ENCODE assay signal across 29 cellular contexts in genomic region chr4:52661966-52662705, GRCh38. TPM values are rescaled to one million over a fixed set of nuclear protein-coding genes. Genes with fewer than 3 reads are reported as not detected.
DNase-seq lines count a peak whose midpoint lies in the region; FAIRE-seq and TF ChIP-seq lines count a peak whose summit lies in the region.
"Had no signal": no experiment of that assay in that cellular context is flagged by ENCODE, and none has a peak within 500 bp of the region (broad histone marks: within the 10 kb centered on the region; RNA-seq: fewer than 3 reads in every experiment).

No MANE protein-coding gene starts in this region.

- H3K4me3 ChIP-seq in AG10803 (ENCODE audit: low read length) = no peak overlapping the region
- no peak overlapping the region for H3K4me3 ChIP-seq in bronchial epithelial cell (ENCODE audit: low read depth, low read length)
- no peak overlapping the region for H3K4me3 ChIP-seq in hepatocyte
- no peak overlapping the region for H3K4me3 ChIP-seq in Peyer's patch
- H3K4me3 ChIP-seq: BLaER1, left lung, SJCRH30, suprapubic skin had no signal

- H4K20me1 ChIP-seq in hepatocyte (ENCODE audit: insufficient read depth, poor library complexity, severe bottlenecking) = no peaks in the 10 kb centered on the region
- H4K20me1 ChIP-seq: BLaER1 had no signal

- no peak overlapping the region for H2AFZ ChIP-seq in hepatocyte

- no peak for TF ChIP-seq POLR2A in Peyer's patch (IDR thresholded peaks at IDR 0.05)

- DNase-seq in AG10803 (ENCODE audit: low read depth) (peak; percentile 35), EH (ENCODE audit: low read depth) (peak; percentile 13), bronchial epithelial cell (ENCODE audit: low read depth) (peak; percentile 74), hepatocyte (ENCODE audit: low spot score) (no peak), Peyer's patch (no peak), Calu3 (no peak)
- DNase-seq in NK-92 treated with Interleukin-12 subunit alpha and Interleukin-12 subunit beta, amount 100 ng/mL, for 24 hours (lab: John Stamatoyannopoulos, UW) = no peak
- DNase-seq in activated naive CD4-positive, alpha-beta T cell treated with Interleukin-2 at 50 U/mL for 16 hours = no peak
- DNase-seq: activated CD4-positive, alpha-beta T cell treated with anti-CD3 and anti-CD28 coated beads, Interleukin-2, amount 10 ng/mL, durations not matched to agents 7 days and 5 days; activated effector memory CD4-positive, alpha-beta T cell treated with anti-CD3 and anti-CD28 coated beads, Interleukin-2, amount 50 U/mL, for 16 hours; activated naive CD8-positive, alpha-beta T cell treated with anti-CD3 and anti-CD28 coated beads for 36 hours; aorta; DND-41; GOT3; left lung; midbrain; naive thymus-derived CD4-positive, alpha-beta T cell; NCI-H1092 treated with DMSO at 0.1 percent for 48 hours; NCI-H1694 treated with DMSO at 0.1 percent for 48 hours; NCI-H446 treated with DMSO at 0.1 percent for 48 hours; NCI-H774; SJCRH30; stimulated activated CD4-positive, alpha-beta T cell treated with anti-CD3 and anti-CD28 coated beads, Interleukin-1b, Interleukin-23, amount 100 ng/mL, for 48 hours; stimulated activated naive CD4-positive, alpha-beta T cell treated with Interleukin-2 at 50 U/mL for 16 hours had no signal

- no peaks in the 10 kb centered on the region for H3K9me3 ChIP-seq in hepatocyte (ENCODE audit: low read depth)
- no peaks in the 10 kb centered on the region for H3K9me3 ChIP-seq in Peyer's patch
- H3K9me3 ChIP-seq: left lung, SJCRH30, suprapubic skin had no signal

- H3K27me3 ChIP-seq in bronchial epithelial cell (ENCODE audit: control insufficient read depth, insufficient read depth, low read length) (no peaks in the 10 kb centered on the region), hepatocyte (no peaks in the 10 kb centered on the region), Peyer's patch (no peaks in the 10 kb centered on the region)
- H3K27me3 ChIP-seq: BLaER1, SJCRH30, suprapubic skin had no signal

- FAIRE-seq in bronchial epithelial cell (lab: Jason Lieb, UNC) = peak; percentile 40

- H3K27me3 Mint-ChIP-seq in Calu3 (ENCODE audit: unreplicated experiment) = peaks cover 17% of the 10 kb centered on the region

- H3K4me1 Mint-ChIP-seq in Calu3 (ENCODE audit: low read depth, unreplicated experiment) = peaks cover 9% of the 10 kb centered on the region

- no peak overlapping the region for H3K4me3 Mint-ChIP-seq in Calu3 (ENCODE audit: low read depth, unreplicated experiment)
- H3K4me3 Mint-ChIP-seq: activated CD4-positive, alpha-beta T cell treated with anti-CD3 and anti-CD28 coated beads, Interleukin-2, amount 10 ng/mL, durations not matched to agents 7 days and 5 days; activated naive CD8-positive, alpha-beta T cell treated with anti-CD3 and anti-CD28 coated beads for 36 hours; central memory CD8-positive, alpha-beta T cell; dendritic cell treated with granulocyte-macrophage colony-stimulating factor and Interleukin-4, amounts not matched to agents 40 ng/mL and 50 ng/mL, for 4 days; naive thymus-derived CD4-positive, alpha-beta T cell; WTC11 had no signal

- peaks cover 33% of the 10 kb centered on the region for H3K79me2 ChIP-seq in hepatocyte

- 67% methylated on average over 4 of the region's 4 CpGs for WGBS in hepatocyte (ENCODE audit: low lambda C conversion rate, missing lambda C conversion rate)

- TF ChIP-seq CTCF in AG10803 (conservative IDR thresholded peaks at IDR 0.05; ENCODE audit: low read length) (no peak), bronchial epithelial cell (IDR thresholded peaks at IDR 0.05; ENCODE audit: insufficient read depth, low read length, severe bottlenecking) (no peak), hepatocyte (IDR thresholded peaks at IDR 0.05; ENCODE audit: poor library complexity) (no peak), Peyer's patch (IDR thresholded peaks at IDR 0.05) (no peak), Calu3 (IDR thresholded peaks at IDR 0.05; ENCODE audit: unreplicated experiment) (no peak)

- H3K9me2 ChIP-seq in hepatocyte (replicated peaks; ENCODE audit: insufficient read depth) = no peaks in the 10 kb centered on the region

- no peaks in the 10 kb centered on the region for H3K36me3 ChIP-seq in bronchial epithelial cell (ENCODE audit: control insufficient read depth, insufficient read depth, low read length)
- no peaks in the 10 kb centered on the region for H3K36me3 ChIP-seq in hepatocyte (replicated peaks; ENCODE audit: insufficient read depth, low read depth)
- H3K36me3 ChIP-seq in Peyer's patch = no peaks in the 10 kb centered on the region
- H3K36me3 ChIP-seq: left lung, SJCRH30, suprapubic skin had no signal

- no peak overlapping the region for H3K4me2 ChIP-seq in hepatocyte
- H3K4me2 ChIP-seq: BLaER1 had no signal

- H3K27ac Mint-ChIP-seq in Calu3 (ENCODE audit: unreplicated experiment) = no peak overlapping the region
- H3K27ac Mint-ChIP-seq: activated CD4-positive, alpha-beta T cell treated with anti-CD3 and anti-CD28 coated beads, Interleukin-2, amount 10 ng/mL, durations not matched to agents 7 days and 5 days; dendritic cell treated with granulocyte-macrophage colony-stimulating factor and Interleukin-4, amounts not matched to agents 40 ng/mL and 50 ng/mL, for 4 days; naive thymus-derived CD4-positive, alpha-beta T cell; WTC11 had no signal

- BruUV-seq in Calu3 (replicated peaks; lab: Mats Ljungman, UMichigan) = no TSS peak

- H3K4me1 ChIP-seq in hepatocyte (ENCODE audit: insufficient read depth) = peaks cover 30% of the 10 kb centered on the region
- H3K4me1 ChIP-seq in Peyer's patch = peaks cover 0 to 15% (median 1%) of the 10 kb centered on the region in 4 donors
- H3K4me1 ChIP-seq: SJCRH30 had no signal

- peaks cover 3% of the 10 kb centered on the region for H3K9me3 Mint-ChIP-seq in Calu3 (ENCODE audit: low read depth, unreplicated experiment)
- H3K9me3 Mint-ChIP-seq: activated naive CD8-positive, alpha-beta T cell treated with anti-CD3 and anti-CD28 coated beads for 36 hours; central memory CD8-positive, alpha-beta T cell; dendritic cell treated with granulocyte-macrophage colony-stimulating factor and Interleukin-4, amounts not matched to agents 40 ng/mL and 50 ng/mL, for 4 days had no signal

- intact Hi-C loops in Calu3 (cut with micrococcal nuclease; ENCODE audit: unreplicated experiment) = loop anchor here (10.0 kb wide), 1 partner anchor 53 kb away; no protein-coding TSS in a partner anchor

- peaks cover 26% of the 10 kb centered on the region for H3K36me3 Mint-ChIP-seq in Calu3 (ENCODE audit: insufficient read depth, unreplicated experiment)

- H3K27ac ChIP-seq in hepatocyte (peak overlapping the region; percentile 99), Peyer's patch (peak overlapping the region in 1 of 4 donors; percentile 3)
- H3K27ac ChIP-seq: BLaER1, left lung, SJCRH30, suprapubic skin had no signal

- CTCF ChIA-PET in Calu3 (lab: Charles Lee) = no interaction called here

RNA-seq across cellular contexts. Expression of gene USP46, which starts 3.0 kb away (rescaled TPM):
- 14.7 and 17.2 TPM in 2 replicates for total RNA-seq in bronchial epithelial cell
- total RNA-seq in hepatocyte = 34.0 and 36.3 TPM in 2 replicates
- polyA plus RNA-seq in hepatocyte = 17.8 and 20.7 TPM in 2 replicates
- total RNA-seq in Peyer's patch = 10 to 100 TPM in 2 of 4 donors, 1 to 10 TPM in 2; 7.4 to 19.8 (median 9.4) TPM
- total RNA-seq in Calu3 (2022) = 12.5 and 15.4 TPM in 2 replicates

Comparison
In these comparisons a context has a peak if more than half of its experiments do, and no peak if none do; other contexts are left out.
1. DNase-seq: peak in AG10803 (single experiment), EH (single experiment) and bronchial epithelial cell (single experiment); none in hepatocyte (single experiment), NK-92 treated with Interleukin-12 subunit alpha and Interleukin-12 subunit beta, amount 100 ng/mL, for 24 hours (single experiment), activated naive CD4-positive, alpha-beta T cell treated with Interleukin-2 at 50 U/mL for 16 hours (single experiment), Peyer's patch (0 of 3) and Calu3 (single experiment).